Comparison of ENCODE assay signal across 8 cellular contexts in genomic region chr11:33991121-33991520, GRCh38.
DNase-seq lines count a peak whose midpoint lies in the region; ATAC-seq, FAIRE-seq and TF ChIP-seq lines count a peak whose summit lies in the region.
"Not testable (repeated sequence)": the region's sequence is repeated elsewhere in the genome, so short reads cannot be mapped to it uniquely, and the experiment has no call there.

No MANE protein-coding gene starts in this region.

- TF ChIP-seq POLR2A in GM12878 (IDR thresholded peaks at IDR 0.05; ENCODE audit: low read depth, low read length) = not testable (repeated sequence)

- not testable (repeated sequence) for H3K4me3 ChIP-seq in HEK293 (ENCODE audit: low read depth, low read length); GM12878; naive thymus-derived CD4-positive, alpha-beta T cell (ENCODE audit: low read length)

- FAIRE-seq in GM12878 (lab: Jason Lieb, UNC) = not testable (repeated sequence)

- H3K4me1 ChIP-seq in HEK293 (ENCODE audit: control insufficient read depth, insufficient read depth, low read length); GM12878 (ENCODE audit: control insufficient read depth, insufficient read depth, low read length); naive thymus-derived CD4-positive, alpha-beta T cell (ENCODE audit: control insufficient read depth in 2 of 2, insufficient read depth in 2 of 2, low read length in 2 of 2): not testable (repeated sequence)

- not testable (repeated sequence) for H3K79me2 ChIP-seq in GM12878 (ENCODE audit: control insufficient read depth, insufficient read depth, low read length)

- 52% methylated on average over 12 of the region's 12 CpGs for WGBS in GM12878 (ENCODE audit: insufficient coverage, insufficient replicate concordance, low lambda C conversion rate, missing lambda C conversion rate)

- in situ Hi-C loops in GM12878 (cut with MboI) = not testable (repeated sequence)

- not testable (repeated sequence) for H3K4me2 ChIP-seq in GM12878 (ENCODE audit: control insufficient read depth, insufficient read depth)

- H3K4me3 Mint-ChIP-seq in CD4-positive, alpha-beta T cell = peak overlapping the region; percentile 67
- peak overlapping the region in 2 of 3 donors; percentile 8 to 67 for H3K4me3 Mint-ChIP-seq in T-cell
- H3K4me3 Mint-ChIP-seq in activated CD8-positive, alpha-beta T cell treated with anti-CD3 and anti-CD28 coated beads for 36 hours = peak overlapping the region; percentile 20
- peak overlapping the region; percentile 30 for H3K4me3 Mint-ChIP-seq in activated T-helper 17 cell treated with anti-CD3 and anti-CD28 coated beads, Interleukin-2, amount 50 U/mL, for 72 hours
- H3K4me3 Mint-ChIP-seq in naive thymus-derived CD4-positive, alpha-beta T cell = peak overlapping the region in 9 of 10 donors; percentile 44 to 86 (median 69)
- H3K4me3 Mint-ChIP-seq in stimulated activated naive CD8-positive, alpha-beta T cell treated with anti-CD3 and anti-CD28 coated beads, Interleukin-15, amount 100 ng/mL, for 72 hours = peak overlapping the region; percentile 34 to 75

- POLR2A ChIA-PET in CD4-positive, alpha-beta T cell (lab: Charles Lee) = interaction anchor here (0.6 kb wide), 2 partner anchors 183 to 491 kb away, joined by 3 read pairs; no protein-coding TSS in a partner anchor
- POLR2A ChIA-PET in HEK293 (lab: Yijun Ruan, JAX); GM12878 (lab: Charles Lee); naive thymus-derived CD4-positive, alpha-beta T cell (lab: Charles Lee): not testable (repeated sequence)
- POLR2A ChIA-PET in T-cell (lab: Charles Lee) = interaction anchor here in 1 of 2 donors (1.0 kb wide), 1 partner anchor 71 kb away, joined by 3 read pairs; no protein-coding TSS in a partner anchor
- POLR2A ChIA-PET in activated CD8-positive, alpha-beta T cell treated with anti-CD3 and anti-CD28 coated beads for 36 hours (lab: Charles Lee) = interaction anchor here (0.9 kb wide), 1 partner anchor 60 kb away, joined by 3 read pairs; the partner anchor contains the start of gene CAPRIN1

- not testable (repeated sequence) for H3K36me3 Mint-ChIP-seq in CD4-positive, alpha-beta T cell (ENCODE audit: low read depth); T-cell; activated CD8-positive, alpha-beta T cell treated with anti-CD3 and anti-CD28 coated beads for 36 hours (ENCODE audit: low read depth); activated T-helper 17 cell treated with anti-CD3 and anti-CD28 coated beads, Interleukin-2, amount 50 U/mL, for 72 hours (ENCODE audit: low read depth); naive thymus-derived CD4-positive, alpha-beta T cell

- not testable (repeated sequence) for H3K27ac ChIP-seq in CD4-positive, alpha-beta T cell (ENCODE audit: low read depth, low read length); HEK293 (ENCODE audit: extremely low read depth, low read depth, low read length); GM12878 (ENCODE audit: control insufficient read depth, insufficient read depth); naive thymus-derived CD4-positive, alpha-beta T cell (ENCODE audit: low read depth, low read length)

- not testable (repeated sequence) for H3K27me3 Mint-ChIP-seq in CD4-positive, alpha-beta T cell; T-cell; activated CD8-positive, alpha-beta T cell treated with anti-CD3 and anti-CD28 coated beads for 36 hours; activated T-helper 17 cell treated with anti-CD3 and anti-CD28 coated beads, Interleukin-2, amount 50 U/mL, for 72 hours; naive thymus-derived CD4-positive, alpha-beta T cell; stimulated activated naive CD8-positive, alpha-beta T cell treated with anti-CD3 and anti-CD28 coated beads, Interleukin-15, amount 100 ng/mL, for 72 hours

- not testable (repeated sequence) for H3K27me3 ChIP-seq in CD4-positive, alpha-beta T cell (ENCODE audit: control insufficient read depth, insufficient read depth, low read length); GM12878 (replicated peaks in 1 of 2; ENCODE audit: control insufficient read depth in 2 of 2, insufficient read depth in 2 of 2, low read length in 1 of 2); naive thymus-derived CD4-positive, alpha-beta T cell (ENCODE audit: control insufficient read depth in 2 of 2, insufficient read depth in 2 of 2, low read length in 2 of 2)

- not testable (repeated sequence) for H3K9me3 Mint-ChIP-seq in CD4-positive, alpha-beta T cell; T-cell; activated CD8-positive, alpha-beta T cell treated with anti-CD3 and anti-CD28 coated beads for 36 hours; activated T-helper 17 cell treated with anti-CD3 and anti-CD28 coated beads, Interleukin-2, amount 50 U/mL, for 72 hours; naive thymus-derived CD4-positive, alpha-beta T cell; stimulated activated naive CD8-positive, alpha-beta T cell treated with anti-CD3 and anti-CD28 coated beads, Interleukin-15, amount 100 ng/mL, for 72 hours

- TF ChIP-seq CTCF in CD4-positive, alpha-beta T cell (IDR thresholded peaks at IDR 0.05); HEK293 (tag by site-specific recombination; IDR thresholded peaks at IDR 0.05); activated CD8-positive, alpha-beta T cell treated with anti-CD3 and anti-CD28 coated beads for 36 hours (IDR thresholded peaks at IDR 0.05); GM12878 (IDR thresholded peaks at IDR 0.05 in 2 of 3, conservative IDR thresholded peaks at IDR 0.05 in 1 of 3; ENCODE audit: control insufficient read depth in 2 of 3, extremely low read depth in 1 of 3, insufficient read depth in 1 of 3, low read depth in 3 of 3, low read length in 3 of 3): not testable (repeated sequence)

- SMC1A ChIA-PET in GM12878 (lab: Charles Lee; ENCODE audit: uncharacterized antibody, unreplicated experiment) = interaction anchor here (0.6 to 1.8 kb wide), 5 partner anchors 42 to 430 kb away, joined by 3 to 5 read pairs (median 3); no protein-coding TSS in a partner anchor

- not testable (repeated sequence) for H3K36me3 ChIP-seq in HEK293 (ENCODE audit: control insufficient read depth in 2 of 2, insufficient read depth in 1 of 2, low read length in 2 of 2); GM12878 (ENCODE audit: control insufficient read depth in 2 of 2, insufficient read depth in 2 of 2, low read length in 1 of 2); naive thymus-derived CD4-positive, alpha-beta T cell (ENCODE audit: control insufficient read depth in 2 of 3, insufficient read depth in 3 of 3, low read length in 3 of 3)

- not testable (repeated sequence) for TF ChIP-seq EP300 in GM12878 (IDR thresholded peaks at IDR 0.05; ENCODE audit: borderline replicate concordance in 1 of 2, control insufficient read depth in 1 of 2, low read depth in 2 of 2, low read length in 2 of 2)

- not testable (repeated sequence) for BruUV-seq in GM12878 (replicated peaks; lab: Mats Ljungman, UMichigan)

- H4K20me1 ChIP-seq in GM12878 (ENCODE audit: control insufficient read depth, insufficient read depth) = not testable (repeated sequence)

- not testable (repeated sequence) for TF ChIP-seq RAD21 in GM12878 (IDR thresholded peaks at IDR 0.05; ENCODE audit: insufficient read depth, low read depth, low read length)

- H3K9me3 ChIP-seq in CD4-positive, alpha-beta T cell (ENCODE audit: control insufficient read depth, low read length); HEK293 (ENCODE audit: control insufficient read depth, insufficient read depth, low read depth, low read length); GM12878 (replicated peaks; ENCODE audit: control insufficient read depth, insufficient read depth, low read length); naive thymus-derived CD4-positive, alpha-beta T cell (ENCODE audit: control insufficient read depth in 2 of 3, low read length in 3 of 3): not testable (repeated sequence)

- not testable (repeated sequence) for H3K4me1 Mint-ChIP-seq in CD4-positive, alpha-beta T cell (ENCODE audit: low read depth); T-cell; activated CD8-positive, alpha-beta T cell treated with anti-CD3 and anti-CD28 coated beads for 36 hours (ENCODE audit: low read depth); activated T-helper 17 cell treated with anti-CD3 and anti-CD28 coated beads, Interleukin-2, amount 50 U/mL, for 72 hours; stimulated activated naive CD8-positive, alpha-beta T cell treated with anti-CD3 and anti-CD28 coated beads, Interleukin-15, amount 100 ng/mL, for 72 hours
- H3K4me1 Mint-ChIP-seq in naive thymus-derived CD4-positive, alpha-beta T cell = peaks cover 0 to 11% (median 9%) of the 10 kb centered on the region in 7 donors

- CTCF ChIA-PET in CD4-positive, alpha-beta T cell (lab: Charles Lee) = interaction anchor here (1.4 kb wide), 1 partner anchor 133 kb away, joined by 3 read pairs; no protein-coding TSS in a partner anchor
- CTCF ChIA-PET in HEK293 (lab: Yijun Ruan, JAX) (interaction anchor here (0.6 to 1.4 kb wide), 5 partner anchors 20 to 1476 kb away, joined by 3 to 5 read pairs (median 3); no protein-coding TSS in a partner anchor), T-cell (lab: Charles Lee) (interaction anchor here in 1 of 2 donors (1.0 to 1.5 kb wide), 3 partner anchors 85 to 128 kb away, joined by 3 to 5 read pairs (median 3); no protein-coding TSS in a partner anchor), GM12878 (lab: Yijun Ruan, JAX) (interaction anchor here (0.6 to 1.8 kb wide), 5 partner anchors 17 to 183 kb away, joined by 3 to 5 read pairs (median 3); partner anchors contain the start of gene CAPRIN1)
- CTCF ChIA-PET in activated CD8-positive, alpha-beta T cell treated with anti-CD3 and anti-CD28 coated beads for 36 hours (lab: Charles Lee) = interaction anchor here (1.0 to 3.1 kb wide), 6 partner anchors 68 to 477 kb away, joined by 3 to 13 read pairs (median 4); no protein-coding TSS in a partner anchor
- CTCF ChIA-PET in naive thymus-derived CD4-positive, alpha-beta T cell (lab: Charles Lee) = interaction anchor here (0.7 to 1.3 kb wide), 2 partner anchors 13 to 371 kb away, joined by 3 to 4 read pairs; no protein-coding TSS in a partner anchor

- not testable (repeated sequence) for ATAC-seq in CD4-positive, alpha-beta T cell (ENCODE audit: poor library complexity); T-cell (replicated peaks in 1 of 4); activated CD8-positive, alpha-beta T cell treated with anti-CD3 and anti-CD28 coated beads for 36 hours; activated T-helper 17 cell treated with anti-CD3 and anti-CD28 coated beads, Interleukin-2, amount 50 U/mL, for 72 hours (replicated peaks); GM12878; naive thymus-derived CD4-positive, alpha-beta T cell; stimulated activated naive CD8-positive, alpha-beta T cell treated with anti-CD3 and anti-CD28 coated beads, Interleukin-15, amount 100 ng/mL, for 72 hours

- intact Hi-C loops in CD4-positive, alpha-beta T cell (cut with DNase I, micrococcal nuclease); GM12878 (cut with micrococcal nuclease; ENCODE audit: unreplicated experiment); naive thymus-derived CD4-positive, alpha-beta T cell (cut with micrococcal nuclease): not testable (repeated sequence)
- intact Hi-C loops in activated CD8-positive, alpha-beta T cell treated with anti-CD3 and anti-CD28 coated beads for 36 hours (cut with micrococcal nuclease) = loop anchor here (10.0 kb wide), 1 partner anchor 114 kb away; the partner anchor contains the start of gene NAT10

- not testable (repeated sequence) for DNase-seq in CD4-positive, alpha-beta T cell; GM12878 (ENCODE audit: low read depth, low spot score); stimulated activated naive CD8-positive, alpha-beta T cell treated with anti-CD3 and anti-CD28 coated beads, Interleukin-15, amount 100 ng/mL, for 72 hours
- DNase-seq in T-cell = peak in 1 of 34 experiments; percentile 7
- peak; percentile 45 for DNase-seq in activated CD8-positive, alpha-beta T cell treated with anti-CD3 and anti-CD28 coated beads for 36 hours
- peak in 1 of 9 donors; percentile 8 for DNase-seq in naive thymus-derived CD4-positive, alpha-beta T cell

- not testable (repeated sequence) for H3K9ac ChIP-seq in GM12878 (ENCODE audit: control insufficient read depth, insufficient read depth, low read length)

- peak overlapping the region; percentile 22 for H3K27ac Mint-ChIP-seq in CD4-positive, alpha-beta T cell
- H3K27ac Mint-ChIP-seq in T-cell = peak overlapping the region in 1 of 2 donors; percentile 49
- peak overlapping the region; percentile 12 for H3K27ac Mint-ChIP-seq in activated CD8-positive, alpha-beta T cell treated with anti-CD3 and anti-CD28 coated beads for 36 hours
- not testable (repeated sequence) for H3K27ac Mint-ChIP-seq in activated T-helper 17 cell treated with anti-CD3 and anti-CD28 coated beads, Interleukin-2, amount 50 U/mL, for 72 hours; stimulated activated naive CD8-positive, alpha-beta T cell treated with anti-CD3 and anti-CD28 coated beads, Interleukin-15, amount 100 ng/mL, for 72 hours
- H3K27ac Mint-ChIP-seq in naive thymus-derived CD4-positive, alpha-beta T cell = peak overlapping the region in 5 of 9 donors; percentile 51 to 85 (median 62)

- peak overlapping the region; percentile 17; the same call in 1 of the 2 replicates for H2AFZ ChIP-seq in GM12878 (ENCODE audit: control insufficient read depth, low read depth, low read length)

- RAD21 ChIA-PET in GM12878 (lab: Charles Lee; ENCODE audit: unreplicated experiment) = interaction anchor here (0.6 to 1.1 kb wide), 2 partner anchors 73 to 375 kb away, joined by 3 to 4 read pairs; no protein-coding TSS in a partner anchor
